ENCODE assay signal across 8 cellular contexts in the genomic region with DNA sequence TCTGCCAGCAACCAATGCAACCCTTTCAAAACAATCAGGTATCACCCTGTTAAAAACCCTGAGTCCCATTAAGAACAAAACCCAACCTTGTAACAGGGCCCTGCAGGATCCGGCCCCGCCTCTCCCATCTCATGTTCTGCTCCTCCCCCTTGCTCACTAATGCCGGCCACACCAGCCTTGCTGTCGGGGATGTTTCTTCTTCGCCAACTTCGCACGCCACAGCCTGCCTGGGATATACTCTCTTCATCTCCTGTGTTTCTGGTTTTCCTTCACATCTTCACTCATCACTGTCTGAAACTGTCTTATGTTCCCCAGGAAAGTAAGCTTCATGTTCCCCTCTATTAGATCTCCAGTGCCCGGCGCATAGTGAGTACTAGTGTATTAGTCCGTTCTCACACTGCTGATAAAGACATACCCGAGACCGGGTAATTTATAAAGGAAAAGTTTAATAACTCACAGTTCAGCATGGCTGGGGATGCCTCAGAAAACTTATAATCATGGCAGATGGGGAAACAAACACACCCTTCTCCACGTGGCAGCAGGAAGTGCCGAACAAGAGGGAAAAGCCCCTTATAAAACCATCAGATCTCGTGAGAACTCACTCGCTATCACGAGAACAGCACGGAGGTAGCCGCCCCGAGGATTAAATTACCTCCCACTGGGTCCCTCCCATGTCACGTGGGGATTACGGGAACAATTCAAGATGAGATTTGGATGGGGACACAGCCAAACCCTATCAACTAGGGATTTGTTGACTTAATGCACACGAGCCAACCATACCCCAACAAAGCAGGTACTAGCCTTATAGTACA. TPM values are rescaled to one million over a fixed set of nuclear protein-coding genes. Genes with fewer than 3 reads are reported as not detected.
DNase-seq lines count a peak whose midpoint lies in the region; ATAC-seq and TF ChIP-seq lines count a peak whose summit lies in the region.

No MANE protein-coding gene starts in this region.

- POLR2A ChIA-PET in GM10248 (lab: Yijun Ruan, JAX), result no interaction called here

- peaks cover 12% of the 10 kb centered on the region for H3K36me3 Mint-ChIP-seq in osteocyte (ENCODE audit: unreplicated experiment)

- peaks cover 38% of the 10 kb centered on the region for H3K4me1 Mint-ChIP-seq in osteocyte (ENCODE audit: unreplicated experiment)

- H3K27me3 Mint-ChIP-seq in osteocyte (ENCODE audit: unreplicated experiment), result no peaks in the 10 kb centered on the region

- ATAC-seq in GM18870 (IDR thresholded peaks at IDR 0.05; ENCODE audit: unreplicated experiment) (no peak), HG02678 (IDR thresholded peaks at IDR 0.05; ENCODE audit: unreplicated experiment) (no peak)

- peak overlapping the region; percentile 65 for H3K4me3 Mint-ChIP-seq in osteocyte (ENCODE audit: unreplicated experiment)

- peak overlapping the region; percentile 55 for H3K27ac Mint-ChIP-seq in osteocyte (ENCODE audit: unreplicated experiment)

- H3K4me3 ChIP-seq in fibroblast of the aortic adventitia (ENCODE audit: low read depth, low read length), result peak overlapping the region; percentile 72

- DNase-seq in DMS 273 (lab: John Stamatoyannopoulos, UW; ENCODE audit: unreplicated experiment) (peak; percentile 92), RPMI8226 (peak; percentile 33), fibroblast of the aortic adventitia (ENCODE audit: low read depth) (peak; percentile 79), osteocyte (ENCODE audit: extremely low spot score, unreplicated experiment) (peak; percentile 82), NCI-H2081 treated with DMSO at 0.1 percent for 48 hours (lab: John Stamatoyannopoulos, UW) (no peak), GM10248 (ENCODE audit: extremely low spot score) (no peak)

- no peaks in the 10 kb centered on the region for H3K9me3 Mint-ChIP-seq in osteocyte (ENCODE audit: unreplicated experiment)

- TF ChIP-seq CTCF in fibroblast of the aortic adventitia (IDR thresholded peaks at IDR 0.05; ENCODE audit: insufficient read depth, low read length) (no peak), osteocyte (IDR thresholded peaks at IDR 0.05) (no peak), GM10248 (IDR thresholded peaks at IDR 0.05; ENCODE audit: control extremely low read depth, extremely low read depth, low read depth, missing control alignments) (no peak)

- CTCF ChIA-PET in GM10248 (lab: Yijun Ruan, JAX), result interaction anchor here (1.0 to 6.0 kb wide), 6 partner anchors 34 to 162 kb away, joined by 3 to 93 read pairs (median 6); no protein-coding TSS in a partner anchor

RNA-seq across cellular contexts. Expression of gene TP53RK, which starts 5.1 kb away (rescaled TPM):
- total RNA-seq in fibroblast of the aortic adventitia (ENCODE audit: low replicate concordance) (12.4 and 17.4 TPM in 2 replicates), osteocyte (13.6 and 15.4 TPM in 2 replicates)

RNA-seq across cellular contexts. Expression of gene SLC2A10, which starts 25.3 kb away (rescaled TPM):
- total RNA-seq in fibroblast of the aortic adventitia (ENCODE audit: low replicate concordance) (37.4 and 43.4 TPM in 2 replicates), osteocyte (21.6 and 24.8 TPM in 2 replicates)

RNA-seq across cellular contexts. Expression of gene SLC13A3, which starts 32.9 kb away (rescaled TPM):
- 3.0 and 4.2 TPM in 2 replicates for total RNA-seq in fibroblast of the aortic adventitia (ENCODE audit: low replicate concordance)
- total RNA-seq in osteocyte, result 1.8 and 2.1 TPM in 2 replicates

Comparison
In these comparisons a context has a peak if more than half of its experiments do, and no peak if none do; other contexts are left out.
1. DNase-seq: peak in DMS 273 (single experiment), RPMI8226 (single experiment), fibroblast of the aortic adventitia (single experiment) and osteocyte (single experiment); none in NCI-H2081 treated with DMSO at 0.1 percent for 48 hours (single experiment) and GM10248 (single experiment).